Comparison of ENCODE assay signal across 9 cellular contexts in the genomic region with DNA sequence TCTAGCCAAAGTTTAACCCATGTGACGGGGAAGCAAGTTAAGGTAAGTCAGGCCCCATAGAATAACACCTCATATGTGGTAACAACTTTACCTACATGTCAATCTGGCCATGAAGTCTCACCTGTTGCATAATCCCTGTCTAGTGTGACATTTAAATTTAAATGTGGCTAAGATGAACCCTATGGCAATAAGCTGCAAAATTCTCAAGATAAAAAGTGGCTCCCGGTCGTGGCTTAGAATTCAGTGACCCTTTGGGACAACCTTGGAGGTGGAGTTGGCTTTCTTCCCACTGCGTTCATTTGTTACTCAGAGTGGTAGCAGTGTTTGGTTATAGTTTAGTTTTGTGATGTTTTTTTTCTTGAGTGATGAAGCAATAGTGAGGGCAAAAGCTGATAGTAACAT.
DNase-seq lines count a peak whose midpoint lies in the region; ATAC-seq, FAIRE-seq and TF ChIP-seq lines count a peak whose summit lies in the region.
"Had no signal": no experiment of that assay in that cellular context is flagged by ENCODE, and none has a peak within 500 bp of the region (broad histone marks: within the 10 kb centered on the region; RNA-seq: fewer than 3 reads in every experiment).

No MANE protein-coding gene starts in this region.

- H3K4me3 Mint-ChIP-seq in CD14-positive monocyte (peak overlapping the region in 1 of 2 donors; percentile 73), endodermal cell (no peak overlapping the region), nephron (peak overlapping the region in 1 of 3 experiments; percentile 13)

- no peaks in the 10 kb centered on the region for H3K27me3 ChIP-seq in Peyer's patch
- no peaks in the 10 kb centered on the region for H3K27me3 ChIP-seq in endodermal cell (ENCODE audit: control insufficient read depth, insufficient read depth, low read length, poor library complexity, severe bottlenecking)

- H3K36me3 Mint-ChIP-seq in CD14-positive monocyte (peaks cover under 1 to 5% of the 10 kb centered on the region in 2 donors), endodermal cell (ENCODE audit: low read depth) (no peaks in the 10 kb centered on the region), nephron (ENCODE audit: low read depth) (peaks cover 18% of the 10 kb centered on the region)

- FAIRE-seq in GM12891 (lab: Jason Lieb, UNC): no peak

- H3K4me3 ChIP-seq in Peyer's patch (no peak overlapping the region), endodermal cell (ENCODE audit: low read length) (no peak overlapping the region)

- H3K9me3 Mint-ChIP-seq in CD14-positive monocyte (no peaks in the 10 kb centered on the region), endodermal cell (no peaks in the 10 kb centered on the region), nephron (no peaks in the 10 kb centered on the region)

- H3K9me3 ChIP-seq in Peyer's patch (no peaks in the 10 kb centered on the region), endodermal cell (ENCODE audit: control insufficient read depth, low read length) (no peaks in the 10 kb centered on the region)

- intact Hi-C loops in CD14-positive monocyte (cut with micrococcal nuclease): loop anchor here (2.0 to 10.0 kb wide), 3 partner anchors 47 to 90 kb away; a partner anchor contains a TSS

- H3K4me1 Mint-ChIP-seq in CD14-positive monocyte (peaks cover 48% of the 10 kb centered on the region), endodermal cell (peaks cover 2% of the 10 kb centered on the region), nephron (peaks cover 56% of the 10 kb centered on the region)

- TF ChIP-seq POLR2A in Peyer's patch (IDR thresholded peaks at IDR 0.05) (no peak), GM12891 (IDR thresholded peaks at IDR 0.05; ENCODE audit: low read depth, low read length) (no peak)

- H3K27ac Mint-ChIP-seq in CD14-positive monocyte (peak overlapping the region; percentile 92 to 100 (median 99)), endodermal cell (peak overlapping the region; percentile 28), nephron (peak overlapping the region; percentile 79 to 87 (median 85))

- peak overlapping the region; percentile 15 to 73 (median 66) for H3K27ac ChIP-seq in Peyer's patch
- no peak overlapping the region for H3K27ac ChIP-seq in endodermal cell (ENCODE audit: low read depth, low read length)

- ATAC-seq in HG03108 (IDR thresholded peaks at IDR 0.05; ENCODE audit: unreplicated experiment): no peak

- H3K9ac ChIP-seq in endodermal cell (ENCODE audit: extremely low read depth, low read length, poor library complexity, severe bottlenecking): no peak overlapping the region

- no peak for TF ChIP-seq CTCF in CD14-positive monocyte (IDR thresholded peaks at IDR 0.05)
- TF ChIP-seq CTCF in Peyer's patch (IDR thresholded peaks at IDR 0.05): no peak
- TF ChIP-seq CTCF in endodermal cell (conservative IDR thresholded peaks at IDR 0.05): no peak
- no peak for TF ChIP-seq CTCF in nephron (IDR thresholded peaks at IDR 0.05; ENCODE audit: unreplicated experiment in 3 of 3)

- 88 to 90% methylated on average over 2 to 4 of the region's 4 CpGs for WGBS in endodermal cell (ENCODE audit: insufficient coverage in 1 of 2, insufficient read length in 1 of 2), 2 experiments

- DNase-seq in CD14-positive monocyte (ENCODE audit: low spot score) (no peak), Peyer's patch (no peak), endodermal cell (no peak), AG08396 (ENCODE audit: low spot score) (no peak), anterior cingulate cortex (lab: John Stamatoyannopoulos, UW) (no peak), GM12891 (ENCODE audit: insufficient read length, low spot score) (no peak)
- DNase-seq: NCI-H146 had no signal

- H3K4me1 ChIP-seq in Peyer's patch (peaks cover 0 to 36% (median 9%) of the 10 kb centered on the region in 4 donors), endodermal cell (ENCODE audit: control insufficient read depth, insufficient read depth, low read length) (no peaks in the 10 kb centered on the region)

- H3K36me3 ChIP-seq in Peyer's patch (no peaks in the 10 kb centered on the region), endodermal cell (ENCODE audit: control insufficient read depth, insufficient read depth, low read length) (no peaks in the 10 kb centered on the region)

- H3K27me3 Mint-ChIP-seq in CD14-positive monocyte (ENCODE audit: low read depth in 3 of 3): peaks cover 0 to 7% (median 0%) of the 10 kb centered on the region in 3 donors
- H3K27me3 Mint-ChIP-seq in endodermal cell (ENCODE audit: insufficient read depth): no peaks in the 10 kb centered on the region
- no peaks in the 10 kb centered on the region for H3K27me3 Mint-ChIP-seq in nephron (ENCODE audit: low read depth)

TF ChIP-seq in GM12891, 5 proteins besides CTCF, POLR2A, EP300 and RAD21:
- no peak for TF ChIP-seq POU2F2 (IDR thresholded peaks at IDR 0.05; ENCODE audit: low read depth, low read length)
TF ChIP-seq in GM12891: peak in this region for 0.

Comparison
In these comparisons a context has a peak if more than half of its experiments do, and no peak if none do; other contexts are left out.
1. H3K27ac Mint-ChIP-seq: peak in every context shown above with its lines; median percentile 99 in CD14-positive monocyte; 85 in nephron; 28 in endodermal cell.